In genomic region chr17:51734462-51734861, GRCh38 we compare ENCODE assay signal across 9 cellular contexts.
A peak's percentile ranks its signal among the peaks of the same experiment; 100 is the strongest.
DNase-seq lines count a peak whose midpoint lies in the region; ATAC-seq and TF ChIP-seq lines count a peak whose summit lies in the region.
"Had no signal": no experiment of that assay in that cellular context is flagged by ENCODE, and none has a peak within 500 bp of the region (broad histone marks: within the 10 kb centered on the region; RNA-seq: fewer than 3 reads in every experiment).

No MANE protein-coding gene starts in this region.

- ATAC-seq in GM18907 (IDR thresholded peaks at IDR 0.05; ENCODE audit: unreplicated experiment) (peak; percentile 65), GM19035 (IDR thresholded peaks at IDR 0.05; ENCODE audit: unreplicated experiment) (no peak)

- H3F3A ChIP-seq in SU-DHL-6 (ENCODE audit: insufficient read depth) = no peaks in the 10 kb centered on the region

- H3K27ac ChIP-seq in C4-2B (no peak overlapping the region), SU-DHL-6 (ENCODE audit: low read depth, low read length) (no peak overlapping the region)

- DNase-seq in iPS-NIHi11 (ENCODE audit: low spot score) = peak; percentile 30
- DNase-seq in SKM-1 (lab: John Stamatoyannopoulos, UW; ENCODE audit: unreplicated experiment) = no peak
- no peak for DNase-seq in nucleus accumbens (lab: John Stamatoyannopoulos, UW)
- no peak for DNase-seq in posterior cingulate gyrus
- DNase-seq: NCI-H226 had no signal

- peak; percentile 59 for TF ChIP-seq CTCF in C4-2B (conservative IDR thresholded peaks at IDR 0.05)
- peak; percentile 24 for TF ChIP-seq CTCF in SU-DHL-6 (IDR thresholded peaks at IDR 0.05; ENCODE audit: insufficient read depth, low read length, poor library complexity, severe bottlenecking)

- intact Hi-C loops in posterior cingulate gyrus (cut with DNase I) = no loop called here

- no peak overlapping the region for H3K4me2 ChIP-seq in SU-DHL-6 (ENCODE audit: low read depth, low read length, poor library complexity, severe bottlenecking)

- no peaks in the 10 kb centered on the region for H3K27me3 ChIP-seq in SU-DHL-6 (ENCODE audit: low read length)

- H3K36me3 ChIP-seq in SU-DHL-6 (ENCODE audit: low read length) = no peaks in the 10 kb centered on the region

- H4K20me1 ChIP-seq in SU-DHL-6 (ENCODE audit: low read depth, low read length) = no peaks in the 10 kb centered on the region

- no peaks in the 10 kb centered on the region for H3K79me2 ChIP-seq in SU-DHL-6 (ENCODE audit: insufficient read depth, low read length)

- H2AFZ ChIP-seq in SU-DHL-6 (ENCODE audit: low read depth, low read length, severe bottlenecking) = no peak overlapping the region

- no peak overlapping the region for H3K4me3 ChIP-seq in SU-DHL-6 (ENCODE audit: insufficient read depth, low read length, poor library complexity, severe bottlenecking)

- no peaks in the 10 kb centered on the region for H3K9me2 ChIP-seq in SU-DHL-6 (replicated peaks; ENCODE audit: insufficient read depth, low read length)

- H3K9me3 ChIP-seq in SU-DHL-6 (ENCODE audit: insufficient read depth, low read length) = no peaks in the 10 kb centered on the region

- H3K9ac ChIP-seq in SU-DHL-6 (ENCODE audit: low read length) = no peak overlapping the region
